In genomic region chr11:130831506-130832385, GRCh38 we compare ENCODE assay signal across 9 cellular contexts.
A peak's percentile ranks its signal among the peaks of the same experiment; 100 is the strongest.
DNase-seq lines count a peak whose midpoint lies in the region; ATAC-seq, FAIRE-seq and TF ChIP-seq lines count a peak whose summit lies in the region.
"Had no signal": no experiment of that assay in that cellular context is flagged by ENCODE, and none has a peak within 500 bp of the region (broad histone marks: within the 10 kb centered on the region; RNA-seq: fewer than 3 reads in every experiment).

No MANE protein-coding gene starts in this region.

- H3K4me1 ChIP-seq in mesendoderm (ENCODE audit: control insufficient read depth, low read depth, low read length), result peaks cover 3% of the 10 kb centered on the region

- no peaks in the 10 kb centered on the region for H3K79me1 ChIP-seq in mesendoderm (ENCODE audit: low read length)

- no peak overlapping the region for H3K56ac ChIP-seq in mesendoderm (ENCODE audit: low read length)

- WGBS in mesendoderm (ENCODE audit: extremely low coverage, insufficient coverage, low lambda C conversion rate), result no CpG with 5 or more reads among the region's 19 CpGs

- H3K27ac ChIP-seq in mesendoderm (ENCODE audit: low read depth, low read length), result no peak overlapping the region

- no peak overlapping the region for H3K9ac ChIP-seq in mesendoderm (ENCODE audit: low read length)

- no peak overlapping the region for H2AK5ac ChIP-seq in mesendoderm (ENCODE audit: low read length)

- H3K23ac ChIP-seq in mesendoderm (ENCODE audit: low read length), result no peak overlapping the region

- H3K36me3 ChIP-seq in mesendoderm (ENCODE audit: control insufficient read depth, insufficient read depth, low read length), result no peaks in the 10 kb centered on the region

- no peak overlapping the region for H3K4ac ChIP-seq in mesendoderm (ENCODE audit: low read depth, low read length)

- H3K18ac ChIP-seq in mesendoderm (ENCODE audit: low read length), result no peak overlapping the region

- ATAC-seq in SK-N-SH treated with all-trans-retinoic acid at 6 μM for 48 hours (0 out of 3 replicates have a peak, but pooled peaks have one; percentile 8), GM21367 (IDR thresholded peaks at IDR 0.05; ENCODE audit: unreplicated experiment) (no peak)

- no peak overlapping the region for H4K8ac ChIP-seq in mesendoderm (ENCODE audit: low read depth, low read length)

- no peak for TF ChIP-seq CTCF in HFF-Myc (IDR thresholded peaks at IDR 0.05; ENCODE audit: low read depth, low read length, missing control alignments)

- no peak overlapping the region for H2BK15ac ChIP-seq in mesendoderm (replicated peaks; ENCODE audit: low read depth)

- no peak overlapping the region for H3K4me3 ChIP-seq in HFF-Myc (replicated peaks; ENCODE audit: low read depth, low read length)
- no peak overlapping the region for H3K4me3 ChIP-seq in mesendoderm (ENCODE audit: low read length)

- no peak overlapping the region for H4K5ac ChIP-seq in mesendoderm (ENCODE audit: low read length)

- no peak overlapping the region for H2BK120ac ChIP-seq in mesendoderm (ENCODE audit: low read depth, low read length)

- peak; percentile 47 for DNase-seq in Ammon's horn (ENCODE audit: low spot score)
- DNase-seq in HFF-Myc (ENCODE audit: extremely low read depth, low read depth), result peak; percentile 89
- peak; percentile 38 for DNase-seq in mesendoderm
- DNase-seq in HTR-8/SVneo (ENCODE audit: insufficient read length, low spot score), result no peak
- no peak for DNase-seq in stimulated activated naive CD4-positive, alpha-beta T cell (lab: John Stamatoyannopoulos, UW)
- no peak for DNase-seq in T-helper 9 cell
- DNase-seq: MV-4-11 had no signal

- no peaks in the 10 kb centered on the region for H3K27me3 ChIP-seq in mesendoderm (ENCODE audit: insufficient read depth, low read length, poor library complexity)

- no peak overlapping the region for H3K4me2 ChIP-seq in mesendoderm (ENCODE audit: low read length)

- no peaks in the 10 kb centered on the region for H3K79me2 ChIP-seq in mesendoderm (ENCODE audit: control insufficient read depth, insufficient read depth, low read length)

- no peak for FAIRE-seq in HTR-8/SVneo (lab: Jason Lieb, UNC)

- H2BK5ac ChIP-seq in mesendoderm (ENCODE audit: low read length), result no peak overlapping the region

TF ChIP-seq in SK-N-SH treated with all-trans-retinoic acid at 6 μM for 48 hours, 23 proteins besides CTCF, POLR2A, EP300 and RAD21:
- TF ChIP-seq GLIS3 (CRISPR knock-in tag; IDR thresholded peaks at IDR 0.05), result no peak
- TF ChIP-seq ZNF8 (CRISPR knock-in tag; IDR thresholded peaks at IDR 0.05), result no peak

Comparison
In these comparisons a context has a peak if more than half of its experiments do, and no peak if none do; other contexts are left out.
1. DNase-seq: peak in Ammon's horn (single experiment), HFF-Myc (single experiment) and mesendoderm (single experiment); none in HTR-8/SVneo (single experiment), stimulated activated naive CD4-positive, alpha-beta T cell (0 of 6) and T-helper 9 cell (single experiment).